Comparison of ENCODE assay signal across 1 cellular context in the genomic region with DNA sequence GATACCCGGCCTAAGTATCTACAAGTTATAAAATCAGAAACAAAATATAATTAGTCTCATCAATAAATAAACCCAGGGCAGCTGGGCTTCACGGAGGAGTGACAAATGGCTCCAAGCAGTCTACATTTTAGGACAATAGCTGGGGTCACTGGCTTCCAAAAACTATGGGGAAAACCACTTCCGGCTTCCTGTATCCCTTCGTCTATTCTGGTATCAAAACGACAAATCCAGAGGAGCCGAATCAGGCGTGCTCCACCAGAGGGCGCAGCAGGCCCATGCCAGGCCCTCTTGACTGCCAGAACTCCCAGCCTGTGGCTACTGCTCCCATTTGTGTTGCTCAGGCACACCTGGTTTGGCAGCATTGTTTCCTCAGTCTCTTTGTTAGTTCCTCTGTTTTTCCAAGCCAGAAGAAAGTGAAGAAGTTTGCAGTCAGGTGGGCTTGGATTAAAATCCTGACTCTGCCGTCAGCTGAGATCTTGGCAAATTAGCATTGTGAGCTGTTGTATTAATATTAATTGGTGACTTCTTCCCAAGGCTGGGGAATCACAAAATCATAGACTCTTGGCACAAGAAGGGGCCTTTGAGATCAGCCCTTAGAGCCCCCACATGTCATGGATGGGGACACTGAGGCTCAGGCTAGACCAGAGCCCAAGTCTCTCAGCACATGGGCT.
A peak's percentile ranks its signal among the peaks of the same experiment; 100 is the strongest.
TF ChIP-seq lines count a peak whose summit lies in the region.

No MANE protein-coding gene starts in this region.

TF ChIP-seq in HepG2, 621 proteins besides CTCF, POLR2A, EP300 and RAD21 (continued from another document and continues in another):
- TF ChIP-seq, protein P1, sequence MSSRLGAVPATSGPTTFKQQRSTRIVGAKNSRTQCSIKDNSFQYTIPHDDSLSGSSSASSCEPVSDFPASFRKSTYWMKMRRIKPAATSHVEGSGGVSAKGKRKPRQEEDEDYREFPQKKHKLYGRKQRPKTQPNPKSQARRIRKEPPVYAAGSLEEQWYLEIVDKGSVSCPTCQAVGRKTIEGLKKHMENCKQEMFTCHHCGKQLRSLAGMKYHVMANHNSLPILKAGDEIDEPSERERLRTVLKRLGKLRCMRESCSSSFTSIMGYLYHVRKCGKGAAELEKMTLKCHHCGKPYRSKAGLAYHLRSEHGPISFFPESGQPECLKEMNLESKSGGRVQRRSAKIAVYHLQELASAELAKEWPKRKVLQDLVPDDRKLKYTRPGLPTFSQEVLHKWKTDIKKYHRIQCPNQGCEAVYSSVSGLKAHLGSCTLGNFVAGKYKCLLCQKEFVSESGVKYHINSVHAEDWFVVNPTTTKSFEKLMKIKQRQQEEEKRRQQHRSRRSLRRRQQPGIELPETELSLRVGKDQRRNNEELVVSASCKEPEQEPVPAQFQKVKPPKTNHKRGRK (CRISPR knock-in tag; IDR thresholded peaks at IDR 0.05): no peak
- TF ChIP-seq GABPA (IDR thresholded peaks at IDR 0.05; ENCODE audit: low read depth, low read length) (no peak), GABPA (CRISPR knock-in tag; IDR thresholded peaks at IDR 0.05; ENCODE audit: low read depth) (peak; percentile 76), ZNF580 (CRISPR knock-in tag; IDR thresholded peaks at IDR 0.05; ENCODE audit: borderline replicate concordance, low read depth) (peak; percentile 88; the same call in 1 of the 2 replicates), ETV5 (CRISPR knock-in tag; IDR thresholded peaks at IDR 0.05; ENCODE audit: borderline replicate concordance) (peak; percentile 72; the same call in 1 of the 2 replicates), ZMYM2 (CRISPR knock-in tag; IDR thresholded peaks at IDR 0.05) (no peak), SOX13 (IDR thresholded peaks at IDR 0.05) (no peak), SOX13 (CRISPR knock-in tag; conservative IDR thresholded peaks at IDR 0.05 in 1 of 2, IDR thresholded peaks at IDR 0.05 in 1 of 2) (peak in 1 of 2 experiments; percentile 25; a peak in 1 of 4 replicates), MXI1 (IDR thresholded peaks at IDR 0.05; ENCODE audit: borderline replicate concordance, low read depth, low read length) (peak; percentile 51; the same call in 1 of the 3 replicates), NFIB (CRISPR knock-in tag; IDR thresholded peaks at IDR 0.05; ENCODE audit: borderline replicate concordance) (no peak), MNT (IDR thresholded peaks at IDR 0.05) (no peak), ZFX (CRISPR knock-in tag; IDR thresholded peaks at IDR 0.05; ENCODE audit: low read depth) (peak; percentile 84), ZNF678 (CRISPR knock-in tag; IDR thresholded peaks at IDR 0.05) (no peak), RXRB (CRISPR knock-in tag; IDR thresholded peaks at IDR 0.05; ENCODE audit: borderline replicate concordance) (peak; percentile 46), ARID3A (IDR thresholded peaks at IDR 0.05; ENCODE audit: low read depth, low read length) (peak; percentile 84), ARID5B (CRISPR knock-in tag; IDR thresholded peaks at IDR 0.05) (peak; percentile 50; the same call in 1 of the 2 replicates), YEATS2 (CRISPR knock-in tag; IDR thresholded peaks at IDR 0.05; ENCODE audit: borderline replicate concordance) (peak; percentile 57; the same call in 1 of the 2 replicates), CEBPG (CRISPR knock-in tag; IDR thresholded peaks at IDR 0.05) (no peak), CCDC6 (CRISPR knock-in tag; IDR thresholded peaks at IDR 0.05) (0 out of 2 replicates have a peak, but pooled peaks have one; percentile 49), ZNF256 (CRISPR knock-in tag; conservative IDR thresholded peaks at IDR 0.05) (no peak), BRF2 (CRISPR knock-in tag; IDR thresholded peaks at IDR 0.05) (no peak), FOSL2 (CRISPR knock-in tag; IDR thresholded peaks at IDR 0.05) (peak; percentile 44; the same call in 1 of the 2 replicates), ZNF33B (CRISPR knock-in tag; IDR thresholded peaks at IDR 0.05) (no peak), ZNF83 (CRISPR knock-in tag; IDR thresholded peaks at IDR 0.05; ENCODE audit: borderline replicate concordance) (no peak), PHF5A (CRISPR knock-in tag; IDR thresholded peaks at IDR 0.05; ENCODE audit: low read depth, unreplicated experiment) (no peak), ZGPAT (CRISPR knock-in tag; IDR thresholded peaks at IDR 0.05) (peak; percentile 64), ZC3H13 (CRISPR knock-in tag; IDR thresholded peaks at IDR 0.05) (no peak), SIX4 (CRISPR knock-in tag; IDR thresholded peaks at IDR 0.05) (0 out of 2 replicates have a peak, but pooled peaks have one; percentile 29), GTF2F1 (IDR thresholded peaks at IDR 0.05; ENCODE audit: low read length) (no peak), SNAPC2 (CRISPR knock-in tag; IDR thresholded peaks at IDR 0.05) (no peak)
- TF ChIP-seq, protein P2, sequence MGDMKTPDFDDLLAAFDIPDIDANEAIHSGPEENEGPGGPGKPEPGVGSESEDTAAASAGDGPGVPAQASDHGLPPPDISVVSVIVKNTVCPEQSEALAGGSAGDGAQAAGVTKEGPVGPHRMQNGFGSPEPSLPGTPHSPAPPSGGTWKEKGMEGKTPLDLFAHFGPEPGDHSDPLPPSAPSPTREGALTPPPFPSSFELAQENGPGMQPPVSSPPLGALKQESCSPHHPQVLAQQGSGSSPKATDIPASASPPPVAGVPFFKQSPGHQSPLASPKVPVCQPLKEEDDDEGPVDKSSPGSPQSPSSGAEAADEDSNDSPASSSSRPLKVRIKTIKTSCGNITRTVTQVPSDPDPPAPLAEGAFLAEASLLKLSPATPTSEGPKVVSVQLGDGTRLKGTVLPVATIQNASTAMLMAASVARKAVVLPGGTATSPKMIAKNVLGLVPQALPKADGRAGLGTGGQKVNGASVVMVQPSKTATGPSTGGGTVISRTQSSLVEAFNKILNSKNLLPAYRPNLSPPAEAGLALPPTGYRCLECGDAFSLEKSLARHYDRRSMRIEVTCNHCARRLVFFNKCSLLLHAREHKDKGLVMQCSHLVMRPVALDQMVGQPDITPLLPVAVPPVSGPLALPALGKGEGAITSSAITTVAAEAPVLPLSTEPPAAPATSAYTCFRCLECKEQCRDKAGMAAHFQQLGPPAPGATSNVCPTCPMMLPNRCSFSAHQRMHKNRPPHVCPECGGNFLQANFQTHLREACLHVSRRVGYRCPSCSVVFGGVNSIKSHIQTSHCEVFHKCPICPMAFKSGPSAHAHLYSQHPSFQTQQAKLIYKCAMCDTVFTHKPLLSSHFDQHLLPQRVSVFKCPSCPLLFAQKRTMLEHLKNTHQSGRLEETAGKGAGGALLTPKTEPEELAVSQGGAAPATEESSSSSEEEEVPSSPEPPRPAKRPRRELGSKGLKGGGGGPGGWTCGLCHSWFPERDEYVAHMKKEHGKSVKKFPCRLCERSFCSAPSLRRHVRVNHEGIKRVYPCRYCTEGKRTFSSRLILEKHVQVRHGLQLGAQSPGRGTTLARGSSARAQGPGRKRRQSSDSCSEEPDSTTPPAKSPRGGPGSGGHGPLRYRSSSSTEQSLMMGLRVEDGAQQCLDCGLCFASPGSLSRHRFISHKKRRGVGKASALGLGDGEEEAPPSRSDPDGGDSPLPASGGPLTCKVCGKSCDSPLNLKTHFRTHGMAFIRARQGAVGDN (CRISPR knock-in tag; IDR thresholded peaks at IDR 0.05): peak; percentile 57
- TF ChIP-seq, protein P3, sequence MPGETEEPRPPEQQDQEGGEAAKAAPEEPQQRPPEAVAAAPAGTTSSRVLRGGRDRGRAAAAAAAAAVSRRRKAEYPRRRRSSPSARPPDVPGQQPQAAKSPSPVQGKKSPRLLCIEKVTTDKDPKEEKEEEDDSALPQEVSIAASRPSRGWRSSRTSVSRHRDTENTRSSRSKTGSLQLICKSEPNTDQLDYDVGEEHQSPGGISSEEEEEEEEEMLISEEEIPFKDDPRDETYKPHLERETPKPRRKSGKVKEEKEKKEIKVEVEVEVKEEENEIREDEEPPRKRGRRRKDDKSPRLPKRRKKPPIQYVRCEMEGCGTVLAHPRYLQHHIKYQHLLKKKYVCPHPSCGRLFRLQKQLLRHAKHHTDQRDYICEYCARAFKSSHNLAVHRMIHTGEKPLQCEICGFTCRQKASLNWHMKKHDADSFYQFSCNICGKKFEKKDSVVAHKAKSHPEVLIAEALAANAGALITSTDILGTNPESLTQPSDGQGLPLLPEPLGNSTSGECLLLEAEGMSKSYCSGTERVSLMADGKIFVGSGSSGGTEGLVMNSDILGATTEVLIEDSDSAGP (CRISPR knock-in tag; IDR thresholded peaks at IDR 0.05; ENCODE audit: borderline replicate concordance): peak; percentile 41; the same call in 1 of the 2 replicates
